Comparison of ENCODE assay signal across 13 cellular contexts in the genomic region with DNA sequence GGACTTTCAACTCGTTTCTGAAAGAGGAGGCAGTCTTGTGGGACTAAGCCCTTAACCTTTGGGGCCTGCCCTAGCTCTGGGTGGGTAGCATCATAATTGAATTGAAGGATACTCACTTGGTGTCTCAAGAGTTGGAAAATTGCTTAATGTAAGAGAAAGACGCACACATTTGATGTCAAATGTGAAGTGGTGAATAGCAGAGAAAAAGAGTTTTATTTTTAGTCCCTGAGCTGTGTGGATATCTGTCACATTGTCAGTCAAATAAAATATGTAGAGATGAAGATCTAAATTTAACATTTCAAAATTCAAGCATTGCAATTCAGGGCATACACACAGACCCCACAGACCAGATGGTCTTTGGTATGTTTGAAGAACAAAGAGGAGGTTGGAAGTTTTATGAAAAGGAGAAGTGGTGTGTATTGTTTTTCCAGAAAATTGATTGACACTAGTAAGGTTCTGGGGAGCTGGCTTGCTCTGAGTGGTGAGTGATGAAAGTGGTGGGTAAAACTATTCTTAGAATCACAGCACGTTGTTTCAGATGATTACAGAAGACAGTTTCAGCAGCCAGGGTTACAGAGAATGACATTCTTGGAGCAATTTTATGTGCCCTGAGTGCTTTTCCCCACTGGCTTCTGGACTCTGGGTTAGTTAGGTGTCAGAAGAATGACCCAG. TPM values are rescaled to one million over a fixed set of nuclear protein-coding genes. Genes with fewer than 3 reads are reported as not detected.
DNase-seq lines count a peak whose midpoint lies in the region; ATAC-seq, FAIRE-seq and TF ChIP-seq lines count a peak whose summit lies in the region.
"Had no signal": no experiment of that assay in that cellular context is flagged by ENCODE, and none has a peak within 500 bp of the region (broad histone marks: within the 10 kb centered on the region; RNA-seq: fewer than 3 reads in every experiment).

No MANE protein-coding gene starts in this region.

- H3K4me1 ChIP-seq in osteoblast (ENCODE audit: insufficient read depth, low read length) = peaks cover 8% of the 10 kb centered on the region
- H3K4me1 ChIP-seq: transverse colon had no signal

- H4K20me1 ChIP-seq in osteoblast (ENCODE audit: insufficient read depth, low read length) = no peaks in the 10 kb centered on the region

- no peaks in the 10 kb centered on the region for H3K36me3 ChIP-seq in osteoblast (ENCODE audit: insufficient read depth, low read length)
- H3K36me3 ChIP-seq: transverse colon had no signal

- H3K9me3 Mint-ChIP-seq in activated CD4-positive, alpha-beta T cell treated with anti-CD3 and anti-CD28 coated beads for 36 hours (ENCODE audit: low read depth) = peaks cover 11% of the 10 kb centered on the region
- peaks cover 4% of the 10 kb centered on the region for H3K9me3 Mint-ChIP-seq in activated T-helper 17 cell treated with anti-CD3 and anti-CD28 coated beads, Interleukin-2, amount 50 U/mL, for 72 hours

- TF ChIP-seq CTCF in osteoblast (IDR thresholded peaks at IDR 0.05; ENCODE audit: extremely low read depth, low read depth, low read length) = no peak

- POLR2A ChIA-PET in activated CD4-positive, alpha-beta T cell treated with anti-CD3 and anti-CD28 coated beads for 36 hours (lab: Charles Lee) = interaction anchor here (0.6 kb wide), 1 partner anchor 47 kb away, joined by 4 read pairs; no protein-coding TSS in a partner anchor

- H3K27ac Mint-ChIP-seq in activated CD4-positive, alpha-beta T cell treated with anti-CD3 and anti-CD28 coated beads for 36 hours = peak overlapping the region; percentile 90
- H3K27ac Mint-ChIP-seq in activated T-helper 17 cell treated with anti-CD3 and anti-CD28 coated beads, Interleukin-2, amount 50 U/mL, for 72 hours = peak overlapping the region; percentile 12

- no peaks in the 10 kb centered on the region for H3K27me3 ChIP-seq in osteoblast (ENCODE audit: insufficient read depth, low read length)
- H3K27me3 ChIP-seq: transverse colon had no signal

- no peak for TF ChIP-seq POLR2A in H54 (IDR thresholded peaks at IDR 0.05; ENCODE audit: low read depth, low read length)

- peak; percentile 78 for ATAC-seq in activated CD4-positive, alpha-beta T cell treated with anti-CD3 and anti-CD28 coated beads for 36 hours
- peak; percentile 57 for ATAC-seq in HG03108 (IDR thresholded peaks at IDR 0.05; ENCODE audit: unreplicated experiment)
- ATAC-seq in activated T-helper 17 cell treated with anti-CD3 and anti-CD28 coated beads, Interleukin-2, amount 50 U/mL, for 72 hours (replicated peaks) = peak; percentile 40
- ATAC-seq in GM21515 (IDR thresholded peaks at IDR 0.05; ENCODE audit: unreplicated experiment) = no peak

- H3K27me3 Mint-ChIP-seq in activated CD4-positive, alpha-beta T cell treated with anti-CD3 and anti-CD28 coated beads for 36 hours = peaks cover 2% of the 10 kb centered on the region
- peaks cover 3% of the 10 kb centered on the region for H3K27me3 Mint-ChIP-seq in activated T-helper 17 cell treated with anti-CD3 and anti-CD28 coated beads, Interleukin-2, amount 50 U/mL, for 72 hours

- peaks cover 3% of the 10 kb centered on the region for H3K36me3 Mint-ChIP-seq in activated CD4-positive, alpha-beta T cell treated with anti-CD3 and anti-CD28 coated beads for 36 hours (ENCODE audit: low read depth)
- H3K36me3 Mint-ChIP-seq in activated T-helper 17 cell treated with anti-CD3 and anti-CD28 coated beads, Interleukin-2, amount 50 U/mL, for 72 hours (ENCODE audit: low read depth) = no peaks in the 10 kb centered on the region

- peaks cover 50% of the 10 kb centered on the region for H3K4me1 Mint-ChIP-seq in activated CD4-positive, alpha-beta T cell treated with anti-CD3 and anti-CD28 coated beads for 36 hours
- H3K4me1 Mint-ChIP-seq in activated T-helper 17 cell treated with anti-CD3 and anti-CD28 coated beads, Interleukin-2, amount 50 U/mL, for 72 hours = peaks cover 20% of the 10 kb centered on the region

- no peak overlapping the region for H3K27ac ChIP-seq in osteoblast (ENCODE audit: low read depth, low read length)
- H3K27ac ChIP-seq: 22Rv1, transverse colon had no signal

- CTCF ChIA-PET in activated CD4-positive, alpha-beta T cell treated with anti-CD3 and anti-CD28 coated beads for 36 hours (lab: Charles Lee) = interaction anchor here (0.6 to 0.8 kb wide), 4 partner anchors 17 to 280 kb away, joined by 3 to 4 read pairs (median 4); no protein-coding TSS in a partner anchor

- no peaks in the 10 kb centered on the region for H3K79me2 ChIP-seq in osteoblast (ENCODE audit: insufficient read depth, low read length)

- no peak for DNase-seq in activated CD4-positive, alpha-beta T cell treated with anti-CD3 and anti-CD28 coated beads for 36 hours
- no peak for DNase-seq in activated CD4-positive, alpha-beta T cell treated with anti-CD3 and anti-CD28 coated beads, Interleukin-2, amount 50 U/mL, for 48 hours
- DNase-seq in osteoblast (ENCODE audit: insufficient read length, low spot score, missing footprints) (no peak), H54 (ENCODE audit: insufficient read length, low spot score) (no peak)
- DNase-seq in effector CD4-positive, alpha-beta T cell = no peak
- DNase-seq: EL, NCI-H1694 treated with DMSO at 0.1 percent for 48 hours, transverse colon had no signal

- no peak overlapping the region for H3K4me3 ChIP-seq in osteoblast (ENCODE audit: insufficient read depth, low read length)
- H3K4me3 ChIP-seq: transverse colon had no signal

- intact Hi-C loops in activated CD4-positive, alpha-beta T cell treated with anti-CD3 and anti-CD28 coated beads for 36 hours (cut with DNase I, micrococcal nuclease) = loop anchor here (1.0 to 2.0 kb wide), 3 partner anchors 14 to 23 kb away; no protein-coding TSS in a partner anchor

- H3K4me3 Mint-ChIP-seq in activated CD4-positive, alpha-beta T cell treated with anti-CD3 and anti-CD28 coated beads for 36 hours = no peak overlapping the region
- peak overlapping the region; percentile 52 for H3K4me3 Mint-ChIP-seq in activated T-helper 17 cell treated with anti-CD3 and anti-CD28 coated beads, Interleukin-2, amount 50 U/mL, for 72 hours

- no peaks in the 10 kb centered on the region for H3K9me3 ChIP-seq in osteoblast (ENCODE audit: low read depth, low read length)
- H3K9me3 ChIP-seq: transverse colon had no signal

- FAIRE-seq in H54 (lab: Jason Lieb, UNC) = no peak
- FAIRE-seq: colon had no signal

- peak overlapping the region; percentile 96 for H2AFZ ChIP-seq in osteoblast (ENCODE audit: low read length)

- peak overlapping the region; percentile 92 for H3K4me2 ChIP-seq in osteoblast (ENCODE audit: insufficient read depth, low read length)

RNA-seq across cellular contexts. Expression of gene BBS12, which starts 44.9 kb away (rescaled TPM):
- 1 to 10 TPM; 2.8 to 3.9 TPM for total RNA-seq in activated CD4-positive, alpha-beta T cell treated with anti-CD3 and anti-CD28 coated beads for 36 hours
- total RNA-seq in activated T-helper 17 cell treated with anti-CD3 and anti-CD28 coated beads, Interleukin-2, amount 50 U/mL, for 72 hours = 1 to 10 TPM; 1.6 to 2.2 TPM
- total RNA-seq in osteoblast = 9.4 and 10.6 TPM in 2 replicates
